Comparison of ENCODE assay signal across 8 cellular contexts in genomic region chr7:151276651-151277590, GRCh38. TPM values are rescaled to one million over a fixed set of nuclear protein-coding genes. Genes with fewer than 3 reads are reported as not detected.
DNase-seq lines count a peak whose midpoint lies in the region; ATAC-seq and TF ChIP-seq lines count a peak whose summit lies in the region.

No MANE protein-coding gene starts in this region.

- TF ChIP-seq POLR2A in lower leg skin (IDR thresholded peaks at IDR 0.05) = no peak

- no peaks in the 10 kb centered on the region for H3K36me3 ChIP-seq in OCI-LY7 (ENCODE audit: insufficient read depth, low read length)
- no peaks in the 10 kb centered on the region for H3K36me3 ChIP-seq in neural cell (ENCODE audit: insufficient read depth, low read length)

- CTCF ChIA-PET in OCI-LY7 (lab: Charles Lee; ENCODE audit: unreplicated experiment) = no interaction called here

- peak overlapping the region; percentile 64 for H3K9ac ChIP-seq in neural cell (ENCODE audit: low read length)

- H3K4me2 ChIP-seq in OCI-LY7 (ENCODE audit: low read length) (peak overlapping the region; percentile 61), neural cell (ENCODE audit: low read length) (peak overlapping the region; percentile 45)

- intact Hi-C loops in OCI-LY7 (cut with micrococcal nuclease; ENCODE audit: unreplicated experiment) (no loop called here), lower leg skin (cut with DNase I; ENCODE audit: low total_unique reads) (no loop called here)

- H3K4me1 ChIP-seq in OCI-LY7 (ENCODE audit: insufficient read depth, low read length, poor library complexity, severe bottlenecking) = peaks cover 6% of the 10 kb centered on the region

- H3K9me3 Mint-ChIP-seq in activated T-helper 17 cell treated with anti-CD3 and anti-CD28 coated beads, Interleukin-2, amount 50 U/mL, for 72 hours = no peaks in the 10 kb centered on the region
- H3K9me3 Mint-ChIP-seq in stimulated activated naive CD8-positive, alpha-beta T cell treated with anti-CD3 and anti-CD28 coated beads, Interleukin-15, amount 100 ng/mL, for 72 hours = no peaks in the 10 kb centered on the region

- peaks cover 11% of the 10 kb centered on the region for H3K27me3 Mint-ChIP-seq in activated T-helper 17 cell treated with anti-CD3 and anti-CD28 coated beads, Interleukin-2, amount 50 U/mL, for 72 hours
- H3K27me3 Mint-ChIP-seq in stimulated activated naive CD8-positive, alpha-beta T cell treated with anti-CD3 and anti-CD28 coated beads, Interleukin-15, amount 100 ng/mL, for 72 hours = peaks cover 22% of the 10 kb centered on the region

- no peaks in the 10 kb centered on the region for H3K9me2 ChIP-seq in OCI-LY7 (ENCODE audit: insufficient read depth, low read length)
- no peaks in the 10 kb centered on the region for H3K9me2 ChIP-seq in neural cell (ENCODE audit: insufficient read depth, low read length)

- H2AFZ ChIP-seq in OCI-LY7 (ENCODE audit: low read length) = no peak overlapping the region
- H2AFZ ChIP-seq in neural cell (ENCODE audit: low read depth, low read length) = peak overlapping the region; percentile 80

- no peaks in the 10 kb centered on the region for H3K36me3 Mint-ChIP-seq in activated T-helper 17 cell treated with anti-CD3 and anti-CD28 coated beads, Interleukin-2, amount 50 U/mL, for 72 hours (ENCODE audit: low read depth)

- no peak for TF ChIP-seq EP300 in neural cell (conservative IDR thresholded peaks at IDR 0.05; ENCODE audit: poor library complexity, severe bottlenecking)

- POLR2A ChIA-PET in OCI-LY7 (lab: Charles Lee) = no interaction called here

- H3K27ac Mint-ChIP-seq in activated T-helper 17 cell treated with anti-CD3 and anti-CD28 coated beads, Interleukin-2, amount 50 U/mL, for 72 hours = peak overlapping the region; percentile 76
- peak overlapping the region in 1 of 2 donors; percentile 59 for H3K27ac Mint-ChIP-seq in stimulated activated naive CD8-positive, alpha-beta T cell treated with anti-CD3 and anti-CD28 coated beads, Interleukin-15, amount 100 ng/mL, for 72 hours

- DNase-seq in ELR (ENCODE audit: low read depth) = peak; percentile 69
- peak; percentile 58 for DNase-seq in HPDE6-E6E7 (ENCODE audit: extremely low spot score)
- peak; percentile 70 for DNase-seq in OCI-LY7 (ENCODE audit: low spot score)
- peak; percentile 59 for DNase-seq in fibroblast of villous mesenchyme (ENCODE audit: low read depth)
- DNase-seq in stimulated activated naive CD8-positive, alpha-beta T cell treated with anti-CD3 and anti-CD28 coated beads, Interleukin-15, amount 100 ng/mL, for 72 hours = peak; percentile 59 to 70
- DNase-seq in lower leg skin (ENCODE audit: low spot score in 2 of 2) = no peak

- H3K79me2 ChIP-seq in OCI-LY7 (ENCODE audit: insufficient read depth, low read depth, low read length) (no peaks in the 10 kb centered on the region), neural cell (replicated peaks; ENCODE audit: insufficient read depth, low read length) (no peaks in the 10 kb centered on the region)

- no peak for TF ChIP-seq CTCF in OCI-LY7 (conservative IDR thresholded peaks at IDR 0.05; ENCODE audit: low read length)
- TF ChIP-seq CTCF in fibroblast of villous mesenchyme (IDR thresholded peaks at IDR 0.05; ENCODE audit: insufficient read depth, low read depth, low read length) = no peak
- TF ChIP-seq CTCF in neural cell (IDR thresholded peaks at IDR 0.05; ENCODE audit: poor library complexity, severe bottlenecking) = no peak
- TF ChIP-seq CTCF in lower leg skin (IDR thresholded peaks at IDR 0.05) = no peak

- peak overlapping the region; percentile 51 for H3K4me3 ChIP-seq in OCI-LY7 (ENCODE audit: low read depth, low read length, poor library complexity, severe bottlenecking)
- peak overlapping the region; percentile 55 for H3K4me3 ChIP-seq in fibroblast of villous mesenchyme (ENCODE audit: low read depth, low read length)
- peak overlapping the region; percentile 70 for H3K4me3 ChIP-seq in neural cell (ENCODE audit: low read length)
- no peak overlapping the region for H3K4me3 ChIP-seq in lower leg skin (ENCODE audit: low read depth, poor library complexity, severe bottlenecking)

- no peak for TF ChIP-seq RAD21 in neural cell (conservative IDR thresholded peaks at IDR 0.05)

- 1 to 2% methylated on average over 44 to 60 of the region's 63 CpGs for WGBS in lower leg skin, 2 donors

- H3K27ac ChIP-seq in OCI-LY7 (ENCODE audit: low read depth, low read length, poor library complexity, severe bottlenecking) = no peak overlapping the region
- no peak overlapping the region for H3K27ac ChIP-seq in neural cell (ENCODE audit: low read length)

- H3K9me3 ChIP-seq in OCI-LY7 (ENCODE audit: low read length) = no peaks in the 10 kb centered on the region
- H3K9me3 ChIP-seq in neural cell (ENCODE audit: low read length) = no peaks in the 10 kb centered on the region

- H4K20me1 ChIP-seq in OCI-LY7 (ENCODE audit: insufficient read depth, low read length) (no peaks in the 10 kb centered on the region), neural cell (ENCODE audit: insufficient read depth) (no peaks in the 10 kb centered on the region)

- H3K27me3 ChIP-seq in neural cell (ENCODE audit: insufficient read depth, low read depth, low read length) = no peaks in the 10 kb centered on the region

- no peaks in the 10 kb centered on the region for H3F3A ChIP-seq in neural cell (ENCODE audit: insufficient read depth, low read length, poor library complexity, severe bottlenecking)

- no TSS peak for BruUV-seq in OCI-LY7 (replicated peaks; lab: Mats Ljungman, UMichigan)

- peak overlapping the region; percentile 78 for H3K4me3 Mint-ChIP-seq in activated T-helper 17 cell treated with anti-CD3 and anti-CD28 coated beads, Interleukin-2, amount 50 U/mL, for 72 hours
- peak overlapping the region; percentile 77 to 79 for H3K4me3 Mint-ChIP-seq in stimulated activated naive CD8-positive, alpha-beta T cell treated with anti-CD3 and anti-CD28 coated beads, Interleukin-15, amount 100 ng/mL, for 72 hours

- peaks cover 14% of the 10 kb centered on the region for H3K4me1 Mint-ChIP-seq in activated T-helper 17 cell treated with anti-CD3 and anti-CD28 coated beads, Interleukin-2, amount 50 U/mL, for 72 hours
- H3K4me1 Mint-ChIP-seq in stimulated activated naive CD8-positive, alpha-beta T cell treated with anti-CD3 and anti-CD28 coated beads, Interleukin-15, amount 100 ng/mL, for 72 hours = peaks cover 51% of the 10 kb centered on the region

- ATAC-seq in activated T-helper 17 cell treated with anti-CD3 and anti-CD28 coated beads, Interleukin-2, amount 50 U/mL, for 72 hours (replicated peaks) = peak; percentile 84
- peak; percentile 84 for ATAC-seq in stimulated activated naive CD8-positive, alpha-beta T cell treated with anti-CD3 and anti-CD28 coated beads, Interleukin-15, amount 100 ng/mL, for 72 hours

TF ChIP-seq in neural cell, 6 proteins besides CTCF, POLR2A, EP300 and RAD21:
- TF ChIP-seq MXI1 (conservative IDR thresholded peaks at IDR 0.05; ENCODE audit: poor library complexity, severe bottlenecking) (peak; percentile 59), POLR2AphosphoS5 (IDR thresholded peaks at IDR 0.05) (peak; percentile 50), TAF1 (IDR thresholded peaks at IDR 0.05; ENCODE audit: low read depth) (peak; percentile 29), REST (IDR thresholded peaks at IDR 0.05; ENCODE audit: borderline replicate concordance) (no peak), EZH2 (IDR thresholded peaks at IDR 0.05; ENCODE audit: borderline replicate concordance, insufficient read depth, low read length, poor library complexity, severe bottlenecking) (no peak)
TF ChIP-seq in neural cell: peak in this region for 3.

RNA-seq across cellular contexts. Expression of gene SMARCD3, which starts 28.4 kb away (rescaled TPM):
- total RNA-seq in OCI-LY7 (2014; rRNA removed; shearing (Covaris generic)) = 1.5 and 2.5 TPM in 2 replicates
- total RNA-seq in OCI-LY7 (2022) (1.5 and 1.9 TPM in 2 replicates), fibroblast of villous mesenchyme (32.0 and 49.3 TPM in 2 replicates), lower leg skin (10 to 100 TPM in 3 of 4 donors, 1 to 10 TPM in 1; 4.8 to 19.8 (median 13.5) TPM)
- 10 to 100 TPM in 1 of 2 donors, 1 to 10 TPM in 1; 1.3 to 11.8 TPM for total RNA-seq in activated T-helper 17 cell treated with anti-CD3 and anti-CD28 coated beads, Interleukin-2, amount 50 U/mL, for 72 hours
- 199 and 216 TPM in 2 replicates for polyA plus RNA-seq in neural cell
- polyA minus RNA-seq in neural cell = 131 and 132 TPM in 2 replicates

RNA-seq across cellular contexts. Expression of gene CHPF2, which starts 44.6 kb away (rescaled TPM):
- total RNA-seq in OCI-LY7 (2014; rRNA removed; shearing (Covaris generic)) = 19.8 and 27.0 TPM in 2 replicates
- 29.8 and 34.2 TPM in 2 replicates for total RNA-seq in OCI-LY7 (2022)
- 10 to 100 TPM; 31.3 to 36.3 TPM for total RNA-seq in activated T-helper 17 cell treated with anti-CD3 and anti-CD28 coated beads, Interleukin-2, amount 50 U/mL, for 72 hours
- 80.9 and 90.7 TPM in 2 replicates for total RNA-seq in fibroblast of villous mesenchyme
- polyA plus RNA-seq in neural cell = 22.1 and 22.5 TPM in 2 replicates
- 25.9 and 33.6 TPM in 2 replicates for polyA minus RNA-seq in neural cell
- 10 to 100 TPM; 15.4 to 32.2 (median 26.7) TPM for total RNA-seq in lower leg skin

RNA-seq across cellular contexts. Expression of gene ABCF2, which starts 49.9 kb away (rescaled TPM):
- 30.7 and 31.8 TPM in 2 replicates for total RNA-seq in OCI-LY7 (2014; rRNA removed; shearing (Covaris generic))
- 28.6 and 44.9 TPM in 2 replicates for total RNA-seq in OCI-LY7 (2022)
- 10 to 100 TPM; 26.9 to 55.2 TPM for total RNA-seq in activated T-helper 17 cell treated with anti-CD3 and anti-CD28 coated beads, Interleukin-2, amount 50 U/mL, for 72 hours
- 47.7 and 70.0 TPM in 2 replicates for total RNA-seq in fibroblast of villous mesenchyme
- 32.7 and 45.8 TPM in 2 replicates for polyA plus RNA-seq in neural cell
- polyA minus RNA-seq in neural cell = 37.7 and 39.2 TPM in 2 replicates
- total RNA-seq in lower leg skin = 100 to 1,000 TPM in 1 of 4 donors, 10 to 100 TPM in 3; 16.4 to 267 (median 29.1) TPM

Comparison
In these comparisons a context has a peak if more than half of its experiments do, and no peak if none do; other contexts are left out.
1. DNase-seq: peak in ELR (single experiment), HPDE6-E6E7 (single experiment), OCI-LY7 (single experiment), fibroblast of villous mesenchyme (single experiment) and stimulated activated naive CD8-positive, alpha-beta T cell treated with anti-CD3 and anti-CD28 coated beads, Interleukin-15, amount 100 ng/mL, for 72 hours (2 of 2); none in lower leg skin (0 of 2).